Comparison of ENCODE assay signal across 21 cellular contexts in genomic region chr11:87369888-87370287, GRCh38.
"Had no signal": no experiment of that assay in that cellular context is flagged by ENCODE, and none has a peak within 500 bp of the region (broad histone marks: within the 10 kb centered on the region; RNA-seq: fewer than 3 reads in every experiment).

No MANE protein-coding gene starts in this region.

- H3K36me3 ChIP-seq: SJSA1 had no signal

- H3K27ac ChIP-seq: KMS-11, Peyer's patch, RWPE1, SJSA1 had no signal

- H3K36me3 Mint-ChIP-seq: activated naive CD4-positive, alpha-beta T cell treated with anti-CD3 and anti-CD28 coated beads, Interleukin-2, amount 50 U/mL, for 24 hours had no signal

- H3K4me1 ChIP-seq: Peyer's patch, SJSA1 had no signal

- H3K9me3 ChIP-seq: Peyer's patch, SJSA1 had no signal

- H3K4me1 Mint-ChIP-seq: activated naive CD4-positive, alpha-beta T cell treated with anti-CD3 and anti-CD28 coated beads, Interleukin-2, amount 50 U/mL, for 24 hours; IgD-negative memory B cell had no signal

- H3K27ac Mint-ChIP-seq: activated CD8-positive, alpha-beta T cell treated with anti-CD3 and anti-CD28 coated beads, Interleukin-2, amount 10 ng/mL, durations not matched to agents 7 days and 5 days; activated naive CD4-positive, alpha-beta T cell treated with anti-CD3 and anti-CD28 coated beads, Interleukin-2, amount 50 U/mL, for 24 hours; IgD-negative memory B cell; T-helper 1 cell treated with Interleukin-12 subunit alpha and Interleukin-12 subunit beta and Interleukin-4 antibody, amounts not matched to agents 30 μg/mL and 1 μg/mL, for 36 hours had no signal

- H3K9me3 Mint-ChIP-seq: activated naive CD4-positive, alpha-beta T cell treated with anti-CD3 and anti-CD28 coated beads, Interleukin-2, amount 50 U/mL, for 24 hours; IgD-negative memory B cell; T-helper 1 cell treated with Interleukin-12 subunit alpha and Interleukin-12 subunit beta and Interleukin-4 antibody, amounts not matched to agents 30 μg/mL and 1 μg/mL, for 36 hours had no signal

- H3K4me3 ChIP-seq: Peyer's patch, SJSA1 had no signal

- ATAC-seq: activated CD4-positive, CD25-positive, alpha-beta regulatory T cell treated with anti-CD3 and anti-CD28 coated beads, Interleukin-2, amount 50 U/mL, for 24 hours; activated CD8-positive, alpha-beta T cell treated with anti-CD3 and anti-CD28 coated beads, Interleukin-2, amount 10 ng/mL, durations not matched to agents 7 days and 5 days had no signal

- H3K4me3 Mint-ChIP-seq: activated CD8-positive, alpha-beta T cell treated with anti-CD3 and anti-CD28 coated beads, Interleukin-2, amount 10 ng/mL, durations not matched to agents 7 days and 5 days; activated naive CD4-positive, alpha-beta T cell treated with anti-CD3 and anti-CD28 coated beads, Interleukin-2, amount 50 U/mL, for 24 hours; IgD-negative memory B cell; T-helper 1 cell treated with Interleukin-12 subunit alpha and Interleukin-12 subunit beta and Interleukin-4 antibody, amounts not matched to agents 30 μg/mL and 1 μg/mL, for 36 hours had no signal

- DNase-seq: activated CD4-positive, alpha-beta T cell treated with anti-CD3 and anti-CD28 coated beads for 4 hours; activated CD4-positive, alpha-beta T cell treated with anti-CD3 and anti-CD28 coated beads, Interleukin-2, amount 50 U/mL, for 4 hours; activated CD8-positive, alpha-beta memory T cell treated with anti-CD3 and anti-CD28 coated beads, Interleukin-2, amount 50 U/mL, for 48 hours; activated CD8-positive, alpha-beta T cell treated with anti-CD3 and anti-CD28 coated beads, Interleukin-2, amount 10 ng/mL, durations not matched to agents 7 days and 5 days; activated naive CD4-positive, alpha-beta T cell; activated T-cell treated with anti-CD3 and anti-CD28 coated beads, Interleukin-2, amount 50 U/mL, for 1 hour; aorta; NCI-H1092; NCI-H1417 treated with DMSO at 0.1 percent for 48 hours; NCI-H1694; NCI-H2029 treated with DMSO at 0.1 percent for 48 hours; NCI-H510A treated with DMSO at 0.1 percent for 48 hours; Peyer's patch; SHP77 had no signal

- H3K27me3 ChIP-seq: Peyer's patch, SJSA1 had no signal
